ENCODE assay signal across 11 cellular contexts in genomic region chr17:67488161-67488560, GRCh38.
A peak's percentile ranks its signal among the peaks of the same experiment; 100 is the strongest.
DNase-seq lines count a peak whose midpoint lies in the region; ATAC-seq and TF ChIP-seq lines count a peak whose summit lies in the region.
"Had no signal": no experiment of that assay in that cellular context is flagged by ENCODE, and none has a peak within 500 bp of the region (broad histone marks: within the 10 kb centered on the region; RNA-seq: fewer than 3 reads in every experiment).

No MANE protein-coding gene starts in this region.

- TF ChIP-seq CTCF in neural progenitor cell (IDR thresholded peaks at IDR 0.05) = no peak

- H3F3A ChIP-seq in neural progenitor cell (ENCODE audit: low read depth) = peaks cover 27% of the 10 kb centered on the region

- H3K27me3 ChIP-seq in neural progenitor cell = no peaks in the 10 kb centered on the region

- no peak overlapping the region for H3K9ac ChIP-seq in neural progenitor cell

- no peak overlapping the region for H2AFZ ChIP-seq in neural progenitor cell (replicated peaks)
- H2AFZ ChIP-seq: PC-9 had no signal

- peak overlapping the region; percentile 51 for H3K4me2 ChIP-seq in neural progenitor cell
- H3K4me2 ChIP-seq: PC-9 had no signal

- H3K9me3 Mint-ChIP-seq in stimulated activated naive CD8-positive, alpha-beta T cell treated with anti-CD3 and anti-CD28 coated beads, Interleukin-15, Interleukin-2, amounts not matched to agents 100 ng/mL and 50 ng/mL, for 24 hours = peaks cover 7% of the 10 kb centered on the region
- no peaks in the 10 kb centered on the region for H3K9me3 Mint-ChIP-seq in neural progenitor cell
- H3K9me3 Mint-ChIP-seq: activated T-helper 1 cell treated with anti-CD3 and anti-CD28 coated beads, Interleukin-12 subunit alpha, Interleukin-12 subunit beta, Interleukin-2, Interleukin-4 antibody, amounts not matched to agents 30 ng/mL and 10 ng/mL and 1 ng/mL, durations not matched to agents 14 hours and 24 hours and 36 hours had no signal

- no peaks in the 10 kb centered on the region for H4K20me1 ChIP-seq in neural progenitor cell (ENCODE audit: low read depth)

- peak overlapping the region; percentile 76 for H3K27ac ChIP-seq in neural progenitor cell
- H3K27ac ChIP-seq: PC-9 had no signal

- no peak for DNase-seq in stimulated activated naive CD8-positive, alpha-beta T cell treated with anti-CD3 and anti-CD28 coated beads, Interleukin-15, Interleukin-2, amounts not matched to agents 100 U/mL and 50 U/mL, for 24 hours
- DNase-seq in head of caudate nucleus (peak in 35 of 42 donors; percentile 23 to 81 (median 51)), neural progenitor cell (ENCODE audit: low spot score) (no peak)
- DNase-seq in activated naive CD4-positive, alpha-beta T cell (lab: John Stamatoyannopoulos, UW) = no peak
- DNase-seq: NCI-H1694 treated with DMSO at 0.1 percent for 48 hours, PC-9 had no signal

- no peaks in the 10 kb centered on the region for H3K27me3 Mint-ChIP-seq in stimulated activated naive CD8-positive, alpha-beta T cell treated with anti-CD3 and anti-CD28 coated beads, Interleukin-15, Interleukin-2, amounts not matched to agents 100 ng/mL and 50 ng/mL, for 24 hours
- H3K27me3 Mint-ChIP-seq in neural progenitor cell (ENCODE audit: insufficient read depth, low read depth) = no peaks in the 10 kb centered on the region

- H3K9me3 ChIP-seq in neural progenitor cell (ENCODE audit: low read depth) = no peaks in the 10 kb centered on the region

- no peak overlapping the region for H3K4me3 Mint-ChIP-seq in stimulated activated naive CD8-positive, alpha-beta T cell treated with anti-CD3 and anti-CD28 coated beads, Interleukin-15, Interleukin-2, amounts not matched to agents 100 ng/mL and 50 ng/mL, for 24 hours
- no peak overlapping the region for H3K4me3 Mint-ChIP-seq in neural progenitor cell
- H3K4me3 Mint-ChIP-seq: activated T-helper 1 cell treated with anti-CD3 and anti-CD28 coated beads, Interleukin-12 subunit alpha, Interleukin-12 subunit beta, Interleukin-2, Interleukin-4 antibody, amounts not matched to agents 30 ng/mL and 10 ng/mL and 1 ng/mL, durations not matched to agents 14 hours and 24 hours and 36 hours had no signal

- H3K79me2 ChIP-seq in neural progenitor cell (ENCODE audit: low read depth) = no peaks in the 10 kb centered on the region

- no peak for ATAC-seq in stimulated activated naive CD8-positive, alpha-beta T cell treated with anti-CD3 and anti-CD28 coated beads, Interleukin-15, Interleukin-2, amounts not matched to agents 100 U/mL and 50 U/mL, for 24 hours
- ATAC-seq in GM21423 (IDR thresholded peaks at IDR 0.05; ENCODE audit: unreplicated experiment) = no peak
- ATAC-seq in HG02610 (IDR thresholded peaks at IDR 0.05; ENCODE audit: unreplicated experiment) = no peak
- ATAC-seq in GM21367 (IDR thresholded peaks at IDR 0.05; ENCODE audit: unreplicated experiment) = no peak

- peaks cover 90% of the 10 kb centered on the region for H3K4me1 Mint-ChIP-seq in stimulated activated naive CD8-positive, alpha-beta T cell treated with anti-CD3 and anti-CD28 coated beads, Interleukin-15, Interleukin-2, amounts not matched to agents 100 ng/mL and 50 ng/mL, for 24 hours (ENCODE audit: low read depth)
- peaks cover 41% of the 10 kb centered on the region for H3K4me1 Mint-ChIP-seq in neural progenitor cell

- peaks cover 24% of the 10 kb centered on the region for H3K4me1 ChIP-seq in neural progenitor cell

- H3K4me3 ChIP-seq in neural progenitor cell = no peak overlapping the region
- H3K4me3 ChIP-seq: PC-9 had no signal

- peak overlapping the region; percentile 72 for H3K27ac Mint-ChIP-seq in stimulated activated naive CD8-positive, alpha-beta T cell treated with anti-CD3 and anti-CD28 coated beads, Interleukin-15, Interleukin-2, amounts not matched to agents 100 ng/mL and 50 ng/mL, for 24 hours
- H3K27ac Mint-ChIP-seq in neural progenitor cell = peak overlapping the region; percentile 59
- H3K27ac Mint-ChIP-seq: activated T-helper 1 cell treated with anti-CD3 and anti-CD28 coated beads, Interleukin-12 subunit alpha, Interleukin-12 subunit beta, Interleukin-2, Interleukin-4 antibody, amounts not matched to agents 30 ng/mL and 10 ng/mL and 1 ng/mL, durations not matched to agents 14 hours and 24 hours and 36 hours had no signal

- peaks cover 13% of the 10 kb centered on the region for H3K36me3 Mint-ChIP-seq in stimulated activated naive CD8-positive, alpha-beta T cell treated with anti-CD3 and anti-CD28 coated beads, Interleukin-15, Interleukin-2, amounts not matched to agents 100 ng/mL and 50 ng/mL, for 24 hours (ENCODE audit: low read depth)
- peaks cover 5% of the 10 kb centered on the region for H3K36me3 Mint-ChIP-seq in neural progenitor cell

- intact Hi-C loops in head of caudate nucleus (cut with DNase I) = no loop called here

- H3K36me3 ChIP-seq in neural progenitor cell = no peaks in the 10 kb centered on the region

Comparison
In these comparisons a context has a peak if more than half of its experiments do, and no peak if none do; other contexts are left out.
1. DNase-seq: peak in head of caudate nucleus (35 of 42); none in stimulated activated naive CD8-positive, alpha-beta T cell treated with anti-CD3 and anti-CD28 coated beads, Interleukin-15, Interleukin-2, amounts not matched to agents 100 U/mL and 50 U/mL, for 24 hours (single experiment), neural progenitor cell (single experiment) and activated naive CD4-positive, alpha-beta T cell (0 of 4).